In the genomic region with DNA sequence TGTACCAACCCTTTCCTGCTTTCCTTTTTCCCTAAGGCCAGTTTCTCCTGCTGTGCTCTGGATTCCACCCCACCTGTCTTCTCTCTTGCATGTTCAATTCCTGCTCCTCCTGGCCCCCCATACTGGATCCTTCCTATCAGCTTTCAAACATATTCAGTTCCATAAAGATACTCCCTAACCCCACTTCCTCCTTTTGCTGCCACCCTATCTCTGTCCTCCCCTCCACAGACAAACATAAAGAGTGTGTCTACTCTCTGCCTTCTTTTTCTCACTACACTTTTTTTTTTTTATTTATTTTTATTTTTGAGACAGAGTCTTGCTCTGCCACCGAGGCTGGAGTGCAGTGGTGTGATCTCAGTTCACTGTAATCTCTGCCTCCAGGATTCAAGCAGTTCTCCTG, we compare ENCODE assay signal across 20 cellular contexts.
"Had no signal": no experiment of that assay in that cellular context is flagged by ENCODE, and none has a peak within 500 bp of the region (broad histone marks: within the 10 kb centered on the region; RNA-seq: fewer than 3 reads in every experiment).

No MANE protein-coding gene starts in this region.

- H3K9me3 ChIP-seq: esophagus squamous epithelium, left ventricle myocardium inferior, ovary, suprapubic skin, thyroid gland had no signal

- H3K4me3 ChIP-seq: coronary artery, esophagus squamous epithelium, left ventricle myocardium inferior, lung, neural progenitor cell, ovary, smooth muscle cell, suprapubic skin, thyroid gland had no signal

- H3K36me3 ChIP-seq: esophagus squamous epithelium, left ventricle myocardium inferior, neural progenitor cell, ovary, suprapubic skin, thyroid gland had no signal

- ATAC-seq: natural killer cell treated with Interleukin-12 subunit alpha and Interleukin-12 subunit beta and Interleukin-15 and Interleukin-18, amount 100 ng/mL, for 72 hours; right cardiac atrium had no signal

- H3K27me3 ChIP-seq: ovary, thyroid gland had no signal

- H3K27ac ChIP-seq: coronary artery, epithelial cell of prostate, esophagus squamous epithelium, left ventricle myocardium inferior, neural progenitor cell, ovary, suprapubic skin, thyroid gland had no signal

- H3K4me1 ChIP-seq: esophagus squamous epithelium, left ventricle myocardium inferior, neural progenitor cell, suprapubic skin, thyroid gland had no signal

- DNase-seq: effector CD8-positive, alpha-beta T cell; esophagus squamous epithelium; foreskin fibroblast; immature natural killer cell; left ventricle myocardium inferior; mesenchymal stem cell; midbrain; nucleus accumbens; ovary; right cardiac atrium; stimulated activated CD4-positive, alpha-beta T cell treated with anti-CD3 and anti-CD28 coated beads, Interleukin-2, amount 100 ng/mL, for 48 hours; stimulated activated naive CD4-positive, alpha-beta T cell treated with Interleukin-2 at 50 U/mL for 16 hours; thyroid gland had no signal
